1 cellular context compared by ENCODE assay signal in the genomic region with DNA sequence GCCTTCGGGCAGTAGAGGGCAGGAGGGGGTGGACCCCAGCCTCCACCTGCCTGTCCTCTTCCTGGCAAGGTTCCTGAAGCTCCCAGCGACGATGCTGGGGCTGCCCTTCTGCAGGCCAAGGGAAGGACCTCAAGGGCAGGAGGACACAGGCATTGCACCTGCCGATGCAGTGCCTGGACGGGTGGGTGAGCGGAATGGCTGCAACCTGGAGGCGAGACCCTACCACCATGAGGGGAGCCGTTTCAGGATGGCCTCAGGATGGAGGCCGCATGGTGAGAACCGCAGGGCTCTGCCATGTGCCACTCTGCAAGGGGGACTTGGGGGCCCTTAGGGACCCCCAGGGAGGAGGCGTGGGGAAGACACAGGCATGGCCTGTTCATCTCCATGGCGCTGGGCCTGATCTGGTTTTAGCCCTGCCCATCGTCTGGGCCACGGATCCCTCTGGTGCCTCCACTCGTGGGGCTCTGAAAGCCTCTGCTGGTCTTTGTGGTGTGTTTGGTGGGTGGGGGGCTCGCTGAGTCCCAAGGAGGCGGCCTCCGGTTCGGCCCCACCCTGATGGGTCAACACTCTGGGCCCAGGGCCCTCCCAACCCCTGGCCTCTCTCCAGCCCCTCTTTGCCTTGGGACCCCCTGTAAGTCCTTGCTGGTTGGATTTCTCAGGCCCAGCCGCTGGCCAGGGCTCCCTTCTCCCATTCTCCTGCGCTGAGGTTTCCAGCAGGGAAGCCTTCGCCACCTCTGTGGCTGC.
TF ChIP-seq lines count a peak whose summit lies in the region.

No MANE protein-coding gene starts in this region.

TF ChIP-seq in liver, 16 proteins besides CTCF, POLR2A, EP300 and RAD21 (continued from another document):
- no peak for TF ChIP-seq MAX (IDR thresholded peaks at IDR 0.05)
- no peak for TF ChIP-seq HNF4G (IDR thresholded peaks at IDR 0.05)
- TF ChIP-seq FOXA2 (IDR thresholded peaks at IDR 0.05), result no peak
- TF ChIP-seq JUND (IDR thresholded peaks at IDR 0.05), result no peak
- TF ChIP-seq REST (IDR thresholded peaks at IDR 0.05), result no peak
